1 cellular context compared by ENCODE assay signal in the genomic region with DNA sequence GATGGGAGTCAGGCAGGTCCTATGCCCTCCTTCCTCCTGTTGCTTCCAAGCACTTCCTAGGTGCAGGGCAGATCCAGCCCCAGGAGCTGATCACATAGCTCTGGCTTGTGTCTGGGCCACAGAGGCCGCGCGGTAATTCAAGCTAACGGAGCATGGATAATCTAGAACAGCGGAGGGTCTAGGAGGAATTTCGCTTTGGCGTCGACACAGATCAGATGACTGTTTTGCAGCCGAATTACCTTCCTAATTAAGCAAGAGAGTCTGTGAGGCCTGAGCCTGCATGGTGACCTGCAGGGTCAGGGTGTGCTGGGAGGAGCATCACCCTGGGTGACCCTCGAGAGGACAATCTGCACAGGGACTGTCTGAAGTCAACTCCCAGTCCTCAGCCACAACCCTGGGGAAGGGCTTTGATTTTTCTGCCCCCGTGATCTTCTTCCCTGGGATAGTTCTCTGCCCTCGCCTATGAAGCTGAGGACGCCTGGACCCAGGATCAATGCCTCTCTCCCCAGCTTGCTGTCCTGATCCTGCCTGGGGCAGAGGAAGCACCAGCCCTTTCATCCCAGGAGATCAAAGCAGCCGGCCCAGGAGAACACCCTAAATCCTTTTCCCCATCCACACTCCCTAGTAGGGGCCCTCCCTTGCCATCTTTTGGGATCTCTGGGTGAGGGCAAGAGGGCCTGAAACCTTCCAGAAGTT.
TF ChIP-seq lines count a peak whose summit lies in the region.

No MANE protein-coding gene starts in this region.

TF ChIP-seq in liver, 16 proteins besides CTCF, POLR2A, EP300 and RAD21:
- TF ChIP-seq, protein P1, sequence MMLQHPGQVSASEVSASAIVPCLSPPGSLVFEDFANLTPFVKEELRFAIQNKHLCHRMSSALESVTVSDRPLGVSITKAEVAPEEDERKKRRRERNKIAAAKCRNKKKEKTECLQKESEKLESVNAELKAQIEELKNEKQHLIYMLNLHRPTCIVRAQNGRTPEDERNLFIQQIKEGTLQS (IDR thresholded peaks at IDR 0.05): no peak
- TF ChIP-seq TAF1 (conservative IDR thresholded peaks at IDR 0.05) (no peak), EGR1 (IDR thresholded peaks at IDR 0.05; ENCODE audit: low read depth in 2 of 2) (no peak), YY1 (IDR thresholded peaks at IDR 0.05) (no peak), FOXA2 (IDR thresholded peaks at IDR 0.05) (no peak), HNF4G (IDR thresholded peaks at IDR 0.05) (no peak), RXRA (IDR thresholded peaks at IDR 0.05) (peak; percentile 82 to 93), SP1 (IDR thresholded peaks at IDR 0.05) (peak; percentile 24), FOXA1 (IDR thresholded peaks at IDR 0.05) (no peak), JUND (IDR thresholded peaks at IDR 0.05) (no peak), NR2F2 (IDR thresholded peaks at IDR 0.05) (peak; percentile 54), GABPA (IDR thresholded peaks at IDR 0.05 in 1 of 2, conservative IDR thresholded peaks at IDR 0.05 in 1 of 2) (no peak), HNF4A (conservative IDR thresholded peaks at IDR 0.05) (peak; percentile 38 to 48)
- TF ChIP-seq, protein P2, sequence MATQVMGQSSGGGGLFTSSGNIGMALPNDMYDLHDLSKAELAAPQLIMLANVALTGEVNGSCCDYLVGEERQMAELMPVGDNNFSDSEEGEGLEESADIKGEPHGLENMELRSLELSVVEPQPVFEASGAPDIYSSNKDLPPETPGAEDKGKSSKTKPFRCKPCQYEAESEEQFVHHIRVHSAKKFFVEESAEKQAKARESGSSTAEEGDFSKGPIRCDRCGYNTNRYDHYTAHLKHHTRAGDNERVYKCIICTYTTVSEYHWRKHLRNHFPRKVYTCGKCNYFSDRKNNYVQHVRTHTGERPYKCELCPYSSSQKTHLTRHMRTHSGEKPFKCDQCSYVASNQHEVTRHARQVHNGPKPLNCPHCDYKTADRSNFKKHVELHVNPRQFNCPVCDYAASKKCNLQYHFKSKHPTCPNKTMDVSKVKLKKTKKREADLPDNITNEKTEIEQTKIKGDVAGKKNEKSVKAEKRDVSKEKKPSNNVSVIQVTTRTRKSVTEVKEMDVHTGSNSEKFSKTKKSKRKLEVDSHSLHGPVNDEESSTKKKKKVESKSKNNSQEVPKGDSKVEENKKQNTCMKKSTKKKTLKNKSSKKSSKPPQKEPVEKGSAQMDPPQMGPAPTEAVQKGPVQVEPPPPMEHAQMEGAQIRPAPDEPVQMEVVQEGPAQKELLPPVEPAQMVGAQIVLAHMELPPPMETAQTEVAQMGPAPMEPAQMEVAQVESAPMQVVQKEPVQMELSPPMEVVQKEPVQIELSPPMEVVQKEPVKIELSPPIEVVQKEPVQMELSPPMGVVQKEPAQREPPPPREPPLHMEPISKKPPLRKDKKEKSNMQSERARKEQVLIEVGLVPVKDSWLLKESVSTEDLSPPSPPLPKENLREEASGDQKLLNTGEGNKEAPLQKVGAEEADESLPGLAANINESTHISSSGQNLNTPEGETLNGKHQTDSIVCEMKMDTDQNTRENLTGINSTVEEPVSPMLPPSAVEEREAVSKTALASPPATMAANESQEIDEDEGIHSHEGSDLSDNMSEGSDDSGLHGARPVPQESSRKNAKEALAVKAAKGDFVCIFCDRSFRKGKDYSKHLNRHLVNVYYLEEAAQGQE (IDR thresholded peaks at IDR 0.05): no peak
- TF ChIP-seq, protein P3, sequence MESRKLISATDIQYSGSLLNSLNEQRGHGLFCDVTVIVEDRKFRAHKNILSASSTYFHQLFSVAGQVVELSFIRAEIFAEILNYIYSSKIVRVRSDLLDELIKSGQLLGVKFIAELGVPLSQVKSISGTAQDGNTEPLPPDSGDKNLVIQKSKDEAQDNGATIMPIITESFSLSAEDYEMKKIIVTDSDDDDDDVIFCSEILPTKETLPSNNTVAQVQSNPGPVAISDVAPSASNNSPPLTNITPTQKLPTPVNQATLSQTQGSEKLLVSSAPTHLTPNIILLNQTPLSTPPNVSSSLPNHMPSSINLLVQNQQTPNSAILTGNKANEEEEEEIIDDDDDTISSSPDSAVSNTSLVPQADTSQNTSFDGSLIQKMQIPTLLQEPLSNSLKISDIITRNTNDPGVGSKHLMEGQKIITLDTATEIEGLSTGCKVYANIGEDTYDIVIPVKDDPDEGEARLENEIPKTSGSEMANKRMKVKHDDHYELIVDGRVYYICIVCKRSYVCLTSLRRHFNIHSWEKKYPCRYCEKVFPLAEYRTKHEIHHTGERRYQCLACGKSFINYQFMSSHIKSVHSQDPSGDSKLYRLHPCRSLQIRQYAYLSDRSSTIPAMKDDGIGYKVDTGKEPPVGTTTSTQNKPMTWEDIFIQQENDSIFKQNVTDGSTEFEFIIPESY (IDR thresholded peaks at IDR 0.05): no peak
- TF ChIP-seq, protein P4, sequence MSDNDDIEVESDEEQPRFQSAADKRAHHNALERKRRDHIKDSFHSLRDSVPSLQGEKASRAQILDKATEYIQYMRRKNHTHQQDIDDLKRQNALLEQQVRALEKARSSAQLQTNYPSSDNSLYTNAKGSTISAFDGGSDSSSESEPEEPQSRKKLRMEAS (IDR thresholded peaks at IDR 0.05): no peak
TF ChIP-seq in liver: peak in this region for 4.
